18 cellular contexts compared by ENCODE assay signal in genomic region chr18:46531472-46531871, GRCh38.
"Had no signal": no experiment of that assay in that cellular context is flagged by ENCODE, and none has a peak within 500 bp of the region (broad histone marks: within the 10 kb centered on the region; RNA-seq: fewer than 3 reads in every experiment).

No MANE protein-coding gene starts in this region.

- H3K4me3 ChIP-seq: K562 had no signal

- DNase-seq: activated CD4-positive, alpha-beta memory T cell treated with anti-CD3 and anti-CD28 coated beads for 36 hours; activated CD4-positive, alpha-beta T cell treated with anti-CD3 and anti-CD28 coated beads, Interleukin-2, amount 10 ng/mL, durations not matched to agents 7 days and 5 days; activated CD4-positive, CD25-positive, alpha-beta regulatory T cell; activated CD8-positive, alpha-beta memory T cell treated with anti-CD3 and anti-CD28 coated beads for 24 hours; activated effector memory CD4-positive, alpha-beta T cell treated with anti-CD3 and anti-CD28 coated beads, Interleukin-2, amount 50 U/mL, for 16 hours; activated naive CD4-positive, alpha-beta T cell treated with Interleukin-2 at 50 U/mL for 16 hours; activated T-cell treated with anti-CD3 and anti-CD28 coated beads, Interleukin-2, amount 50 U/mL, for 4 hours; Karpas-422; NCI-H1048; NCI-H146; NCI-H187 treated with DMSO at 0.1 percent for 48 hours; NCI-H2081 treated with DMSO at 0.1 percent for 48 hours; NCI-H446; NCI-H524; SHP77 treated with DMSO at 0.1 percent for 48 hours; T-helper 17 cell; T-helper 9 cell had no signal
